9 cellular contexts compared by ENCODE assay signal in the genomic region with DNA sequence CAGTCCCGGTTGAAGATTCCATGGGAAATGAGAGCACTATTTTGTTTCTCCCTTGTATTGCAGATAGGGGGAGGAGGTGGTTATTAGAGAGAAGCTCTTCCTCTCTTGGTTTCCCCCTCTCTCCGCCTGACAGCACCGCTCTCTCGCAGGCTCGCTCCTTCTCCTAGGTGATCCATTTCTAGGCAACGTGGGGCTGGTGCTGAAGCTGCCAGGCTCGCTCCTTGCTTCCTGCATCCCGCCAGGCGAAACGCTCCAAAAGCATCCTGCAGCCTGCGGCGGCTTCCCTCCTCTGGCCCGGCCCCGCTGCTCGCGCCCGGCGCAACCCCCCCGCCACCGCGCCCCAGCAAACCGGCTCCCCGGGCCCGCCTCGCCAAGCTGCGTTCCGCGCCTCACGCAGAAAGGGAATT. TPM values are rescaled to one million over a fixed set of nuclear protein-coding genes. Genes with fewer than 3 reads are reported as not detected.
DNase-seq lines count a peak whose midpoint lies in the region; ATAC-seq and TF ChIP-seq lines count a peak whose summit lies in the region.
"Had no signal": no experiment of that assay in that cellular context is flagged by ENCODE, and none has a peak within 500 bp of the region (broad histone marks: within the 10 kb centered on the region; RNA-seq: fewer than 3 reads in every experiment).

A gene (plus strand): TSS at position 346 of the 407 bp plus-strand sequence.

- DNase-seq in GM23248: peak; percentile 6
- DNase-seq in RWPE2 (ENCODE audit: low spot score): peak; percentile 43
- DNase-seq in heart right ventricle: peak in 1 of 2 donors; percentile 20
- DNase-seq in retina: peak; percentile 82
- DNase-seq in lower leg skin (ENCODE audit: low spot score in 2 of 2): no peak
- no peak for DNase-seq in activated CD4-positive, alpha-beta T cell treated with anti-CD3 and anti-CD28 coated beads for 48 hours
- no peak for DNase-seq in stimulated activated naive CD4-positive, alpha-beta T cell treated with Interleukin-2 at 50 U/mL for 16 hours (lab: John Stamatoyannopoulos, UW)

- TF ChIP-seq CTCF in RWPE2 (IDR thresholded peaks at IDR 0.05; ENCODE audit: poor library complexity, severe bottlenecking) (no peak), heart right ventricle (IDR thresholded peaks at IDR 0.05) (peak in 2 of 9 donors; percentile 14 to 18), lower leg skin (IDR thresholded peaks at IDR 0.05) (no peak)

- no peaks in the 10 kb centered on the region for H3F3A ChIP-seq in GM23248 (ENCODE audit: insufficient read depth)

- no peak for TF ChIP-seq POLR2A in lower leg skin (IDR thresholded peaks at IDR 0.05)

- H3K79me2 ChIP-seq in GM23248 (ENCODE audit: insufficient read depth): no peaks in the 10 kb centered on the region

- 1 to 3% methylated on average over 28 to 29 of the region's 29 CpGs for WGBS in GM23248 (ENCODE audit: low coverage in 1 of 2, low lambda C conversion rate in 2 of 2, missing lambda C conversion rate in 2 of 2), 2 experiments
- WGBS in heart right ventricle, 2 donors: 0% methylated on average over 28 to 29 of the region's 29 CpGs
- WGBS in lower leg skin, 2 donors: 0 to 2% methylated on average over 29 of the region's 29 CpGs

- no peaks in the 10 kb centered on the region for H3K9me2 ChIP-seq in GM23248 (ENCODE audit: insufficient read depth)

- H3K4me3 ChIP-seq in GM23248 (no peak within 1 kb of the TSS), RWPE2 (ENCODE audit: severe bottlenecking) (peak within 1 kb of the TSS; percentile 4), heart right ventricle (peak within 1 kb of the TSS in 9 of 10 donors; percentile 35 to 57 (median 48)), lower leg skin (ENCODE audit: low read depth, poor library complexity, severe bottlenecking) (no peak within 1 kb of the TSS)

- peak within 1 kb of the TSS; percentile 59; the same call in 1 of the 2 replicates for H2AFZ ChIP-seq in GM23248

- H3K4me2 ChIP-seq in GM23248 (ENCODE audit: unreplicated experiment): no peak within 1 kb of the TSS

- H3K36me3 ChIP-seq in GM23248 (ENCODE audit: low read depth) (no peaks in the 10 kb centered on the region), RWPE2 (ENCODE audit: low read depth) (no peaks in the 10 kb centered on the region), heart right ventricle (no peaks in the 10 kb centered on the region)

- H3K27me3 ChIP-seq in GM23248 (replicated peaks; ENCODE audit: insufficient read depth) (peaks cover 59% of the 10 kb centered on the region), RWPE2 (ENCODE audit: insufficient read depth, poor library complexity, severe bottlenecking) (peaks cover 91% of the 10 kb centered on the region), heart right ventricle (peaks cover 5 to 87% (median 79%) of the 10 kb centered on the region in 7 donors)

- H3K4me1 ChIP-seq in GM23248 (ENCODE audit: insufficient read depth) (no peaks in the 10 kb centered on the region), RWPE2 (ENCODE audit: insufficient read depth, poor library complexity, severe bottlenecking) (no peaks in the 10 kb centered on the region), heart right ventricle (peaks cover 0 to 29% (median 14%) of the 10 kb centered on the region in 9 donors)

- H3K9ac ChIP-seq in GM23248: no peak within 1 kb of the TSS

- H3K27ac ChIP-seq in GM23248: no peak within 1 kb of the TSS
- H3K27ac ChIP-seq in RWPE2 (ENCODE audit: poor library complexity, severe bottlenecking): no peak within 1 kb of the TSS
- no peak within 1 kb of the TSS for H3K27ac ChIP-seq in heart right ventricle

- intact Hi-C loops in heart right ventricle (cut with DNase I) (no loop called here), lower leg skin (cut with DNase I; ENCODE audit: low total_unique reads) (no loop called here)

- peak; percentile 61 for ATAC-seq in RWPE2 (ENCODE audit: low read depth)
- ATAC-seq in heart right ventricle: peak in 1 of 8 donors; percentile 52
- no peak for ATAC-seq in HG02840 (IDR thresholded peaks at IDR 0.05; ENCODE audit: low FRiP score, unreplicated experiment)

- H4K20me1 ChIP-seq in GM23248 (ENCODE audit: insufficient read depth): no peaks in the 10 kb centered on the region

- in situ Hi-C loops in GM23248 (cut with MboI): no loop called here

- no peaks in the 10 kb centered on the region for H3K9me3 ChIP-seq in GM23248 (ENCODE audit: low read depth)
- H3K9me3 ChIP-seq in RWPE2 (ENCODE audit: severe bottlenecking): no peaks in the 10 kb centered on the region
- H3K9me3 ChIP-seq in heart right ventricle: no peaks in the 10 kb centered on the region

RNA-seq across cellular contexts. Expression of the gene that starts here (rescaled TPM):
- not detected in 2 replicates for total RNA-seq in GM23248 (2014; rRNA removed; shearing (Covaris generic))
- polyA plus RNA-seq in GM23248 (2016; fragmentation: Nextera tagmentation; extraction: Ambion mirVana): not detected in 2 replicates
- total RNA-seq in heart right ventricle: under 1 TPM in 1 of 10 donors, not detected in 9; 0.07 TPM
- polyA plus RNA-seq in heart right ventricle: under 1 TPM; 0.01 to 0.07 TPM
- not detected for total RNA-seq in lower leg skin
- polyA plus RNA-seq: adipose tissue had no signal

Comparison
In these comparisons a context has a peak if more than half of its experiments do, and no peak if none do; other contexts are left out.
1. Peak in DNase-seq in GM23248; RNA of the gene not detected or under 1 TPM.
2. DNase-seq: peak in RWPE2 (single experiment) and retina (single experiment); none in lower leg skin (0 of 2), activated CD4-positive, alpha-beta T cell treated with anti-CD3 and anti-CD28 coated beads for 48 hours (single experiment) and stimulated activated naive CD4-positive, alpha-beta T cell treated with Interleukin-2 at 50 U/mL for 16 hours (single experiment).
3. H3K4me3 ChIP-seq: peak in RWPE2 (single experiment) and heart right ventricle (9 of 10); none in GM23248 (single experiment) and lower leg skin (single experiment).